Comparison of ENCODE assay signal across 20 cellular contexts in the genomic region with DNA sequence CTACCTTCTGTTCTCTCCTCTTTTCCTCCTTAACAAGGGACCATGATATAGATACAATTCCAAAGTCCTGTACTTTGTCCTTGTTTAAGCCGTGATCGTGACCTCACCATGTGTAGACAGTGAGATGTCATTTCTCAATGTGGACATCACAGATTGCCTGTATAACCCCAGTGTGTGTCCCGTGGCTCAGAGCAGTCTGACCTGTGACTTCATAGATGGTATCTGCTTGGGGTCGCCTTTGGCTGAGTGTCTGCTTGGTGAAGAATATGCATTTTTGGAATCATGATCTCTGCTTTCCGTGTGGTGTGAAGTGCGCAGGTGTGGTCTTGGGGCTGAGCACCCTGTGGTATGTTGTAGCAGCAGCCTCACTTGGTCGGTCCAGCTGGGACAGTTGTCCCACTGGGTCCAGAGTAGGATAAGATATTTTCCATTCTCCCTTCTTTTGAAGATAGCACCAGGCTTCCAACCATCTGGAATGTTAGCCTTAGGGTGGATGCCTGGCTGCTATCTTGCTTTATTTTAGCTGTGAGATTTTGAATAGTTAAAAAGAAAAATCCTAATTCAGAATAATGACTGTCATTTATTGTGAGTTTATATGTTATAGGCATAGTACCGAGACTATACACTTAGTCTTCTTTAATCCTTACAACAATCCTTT. TPM values are rescaled to one million over a fixed set of nuclear protein-coding genes. Genes with fewer than 3 reads are reported as not detected.
DNase-seq lines count a peak whose midpoint lies in the region; ATAC-seq, FAIRE-seq and TF ChIP-seq lines count a peak whose summit lies in the region.
"Had no signal": no experiment of that assay in that cellular context is flagged by ENCODE, and none has a peak within 500 bp of the region (broad histone marks: within the 10 kb centered on the region; RNA-seq: fewer than 3 reads in every experiment).

No MANE protein-coding gene starts in this region.

- ATAC-seq in stimulated activated naive CD8-positive, alpha-beta T cell treated with anti-CD3 and anti-CD28 coated beads, Interleukin-15, Interleukin-2, amounts not matched to agents 100 U/mL and 50 U/mL, for 24 hours: no peak

- peak overlapping the region; percentile 80 for H3K27ac ChIP-seq in caudate nucleus (ENCODE audit: low read depth, low read length)
- peak overlapping the region; percentile 47 for H3K27ac ChIP-seq in temporal lobe (ENCODE audit: low read depth, low read length)

- no peak for DNase-seq in stimulated activated naive CD8-positive, alpha-beta T cell treated with anti-CD3 and anti-CD28 coated beads, Interleukin-15, Interleukin-2, amounts not matched to agents 100 U/mL and 50 U/mL, for 24 hours
- DNase-seq in caudate nucleus (lab: John Stamatoyannopoulos, UW) (no peak), nephron progenitor cell (no peak), GM20000 (ENCODE audit: low spot score) (no peak), H54 (ENCODE audit: insufficient read length, low spot score) (no peak)
- DNase-seq in activated CD4-positive, alpha-beta T cell treated with anti-CD3 and anti-CD28 coated beads for 1 hour: no peak
- DNase-seq: CD4-positive, alpha-beta T cell; DMS53; KG1; MV-4-11; NCI-H2107; NCI-H510A treated with DMSO at 0.1 percent for 48 hours; NCI-H82; OCI-M1; Right ventricle myocardium superior had no signal

- H3K27me3 Mint-ChIP-seq in stimulated activated naive CD8-positive, alpha-beta T cell treated with anti-CD3 and anti-CD28 coated beads, Interleukin-15, Interleukin-2, amounts not matched to agents 100 ng/mL and 50 ng/mL, for 24 hours: no peaks in the 10 kb centered on the region
- no peaks in the 10 kb centered on the region for H3K27me3 Mint-ChIP-seq in nephron progenitor cell (ENCODE audit: low read depth, poor library complexity)
- H3K27me3 Mint-ChIP-seq: B cell; CD4-positive, alpha-beta T cell had no signal

- H3K4me1 Mint-ChIP-seq in stimulated activated naive CD8-positive, alpha-beta T cell treated with anti-CD3 and anti-CD28 coated beads, Interleukin-15, Interleukin-2, amounts not matched to agents 100 ng/mL and 50 ng/mL, for 24 hours (ENCODE audit: low read depth): peaks cover 10% of the 10 kb centered on the region
- H3K4me1 Mint-ChIP-seq in nephron progenitor cell: peaks cover 91% of the 10 kb centered on the region

- FAIRE-seq in H54 (lab: Jason Lieb, UNC): no peak
- FAIRE-seq: GM12892, GM18507 had no signal

- TF ChIP-seq POLR2A in H54 (IDR thresholded peaks at IDR 0.05; ENCODE audit: low read depth, low read length): no peak

- peaks cover 75% of the 10 kb centered on the region for H3K36me3 Mint-ChIP-seq in stimulated activated naive CD8-positive, alpha-beta T cell treated with anti-CD3 and anti-CD28 coated beads, Interleukin-15, Interleukin-2, amounts not matched to agents 100 ng/mL and 50 ng/mL, for 24 hours (ENCODE audit: low read depth)
- peaks cover 72% of the 10 kb centered on the region for H3K36me3 Mint-ChIP-seq in nephron progenitor cell (ENCODE audit: low read depth)

- peak overlapping the region; percentile 36 for H3K27ac Mint-ChIP-seq in stimulated activated naive CD8-positive, alpha-beta T cell treated with anti-CD3 and anti-CD28 coated beads, Interleukin-15, Interleukin-2, amounts not matched to agents 100 ng/mL and 50 ng/mL, for 24 hours
- peak overlapping the region; percentile 89 for H3K27ac Mint-ChIP-seq in nephron progenitor cell
- H3K27ac Mint-ChIP-seq: B cell; CD4-positive, alpha-beta T cell had no signal

- no peaks in the 10 kb centered on the region for H3K9me3 Mint-ChIP-seq in stimulated activated naive CD8-positive, alpha-beta T cell treated with anti-CD3 and anti-CD28 coated beads, Interleukin-15, Interleukin-2, amounts not matched to agents 100 ng/mL and 50 ng/mL, for 24 hours
- no peaks in the 10 kb centered on the region for H3K9me3 Mint-ChIP-seq in nephron progenitor cell
- H3K9me3 Mint-ChIP-seq: CD4-positive, alpha-beta T cell had no signal

- TF ChIP-seq CTCF in nephron progenitor cell (IDR thresholded peaks at IDR 0.05): no peak
- no peak for TF ChIP-seq CTCF in GM20000 (IDR thresholded peaks at IDR 0.05; ENCODE audit: extremely low read depth, missing control alignments)

- H3K4me3 Mint-ChIP-seq in stimulated activated naive CD8-positive, alpha-beta T cell treated with anti-CD3 and anti-CD28 coated beads, Interleukin-15, Interleukin-2, amounts not matched to agents 100 ng/mL and 50 ng/mL, for 24 hours: no peak overlapping the region
- H3K4me3 Mint-ChIP-seq in nephron progenitor cell: no peak overlapping the region
- H3K4me3 Mint-ChIP-seq: B cell; CD4-positive, alpha-beta T cell had no signal

RNA-seq across cellular contexts. Expression of a gene that starts 13.4 kb away (rescaled TPM):
- 28.3 TPM for total RNA-seq in temporal lobe
